ENCODE assay signal across 15 cellular contexts in the genomic region with DNA sequence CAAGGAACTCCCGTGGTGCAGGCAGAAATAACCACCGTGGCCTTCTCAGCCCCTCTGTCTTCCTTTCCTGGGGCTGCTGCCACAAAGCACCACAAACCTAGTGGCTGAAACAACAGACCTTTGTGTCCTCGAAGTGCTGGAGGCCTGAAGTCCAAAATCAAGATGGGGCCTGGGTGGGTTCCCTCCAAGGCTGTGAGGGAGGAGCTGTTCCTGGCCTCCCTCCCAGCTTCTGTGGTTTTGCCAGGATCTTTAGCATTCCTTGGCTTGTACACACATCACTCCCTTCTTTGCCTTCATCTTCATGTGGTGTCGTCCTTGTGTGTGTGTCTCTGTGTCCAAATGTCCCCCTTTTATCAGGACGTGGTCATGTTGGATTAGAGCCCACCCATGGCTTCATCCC. TPM values are rescaled to one million over a fixed set of nuclear protein-coding genes. Genes with fewer than 3 reads are reported as not detected.
DNase-seq lines count a peak whose midpoint lies in the region; ATAC-seq, FAIRE-seq and TF ChIP-seq lines count a peak whose summit lies in the region.
"Had no signal": no experiment of that assay in that cellular context is flagged by ENCODE, and none has a peak within 500 bp of the region (broad histone marks: within the 10 kb centered on the region; RNA-seq: fewer than 3 reads in every experiment).

No MANE protein-coding gene starts in this region.

- intact Hi-C loops in ovary (cut with DNase I), result no loop called here

- no peak for TF ChIP-seq EP300 in ovary (IDR thresholded peaks at IDR 0.05)

- H3K9me3 ChIP-seq in ovary, result no peaks in the 10 kb centered on the region
- H3K9me3 ChIP-seq: HAP-1 had no signal

- TF ChIP-seq CTCF in ovary (IDR thresholded peaks at IDR 0.05) (no peak), GM13977 (IDR thresholded peaks at IDR 0.05; ENCODE audit: extremely low read depth, insufficient read depth, missing control alignments) (no peak)

- TF ChIP-seq POLR2A in ovary (IDR thresholded peaks at IDR 0.05), result no peak

- H3K4me3 ChIP-seq in ovary, result no peak overlapping the region
- H3K4me3 ChIP-seq: HAP-1, smooth muscle cell had no signal

- no peak for ATAC-seq in HG03565 (IDR thresholded peaks at IDR 0.05; ENCODE audit: unreplicated experiment)
- ATAC-seq: activated naive CD4-positive, alpha-beta T cell treated with anti-CD3 and anti-CD28 coated beads, Interleukin-2, amount 50 U/mL, for 72 hours; T-cell had no signal

- H3K36me3 ChIP-seq in ovary, result no peaks in the 10 kb centered on the region

- FAIRE-seq in RCC 7860 (lab: Jason Lieb, UNC), result peak; percentile 45

- no peaks in the 10 kb centered on the region for H3K4me1 ChIP-seq in ovary (ENCODE audit: insufficient read depth)
- H3K4me1 ChIP-seq: HAP-1 had no signal

- no peak overlapping the region for H3K27ac ChIP-seq in ovary

- peak; percentile 59 for DNase-seq in GM04504 (ENCODE audit: low read depth)
- peak; percentile 28 for DNase-seq in RCC 7860 (ENCODE audit: low spot score)
- DNase-seq in dedifferentiated amniotic fluid mesenchymal stem cell (ENCODE audit: extremely low spot score), result peak; percentile 50
- DNase-seq in ovary, result peak in 4 of 5 donors; percentile 36 to 66 (median 46)
- no peak for DNase-seq in GM13977 (ENCODE audit: low spot score)
- DNase-seq in SKM-1 (lab: John Stamatoyannopoulos, UW; ENCODE audit: unreplicated experiment), result no peak
- no peak for DNase-seq in putamen (ENCODE audit: low spot score)
- DNase-seq: activated CD4-positive, CD25-positive, alpha-beta regulatory T cell; NCI-H345; nucleus accumbens; T-cell had no signal

- H3K27me3 ChIP-seq in ovary, result no peaks in the 10 kb centered on the region

- 17 to 24% (median 24%) methylated on average over 5 of the region's 5 CpGs for WGBS in ovary, 3 donors

- in situ Hi-C loops in GM13977 (cut with MboI; ENCODE audit: low pct_unique_long_range_greater_than_20kb, low sequenced_read_pairs, unreplicated experiment), result no loop called here

RNA-seq across cellular contexts. Expression of a gene that starts 29.1 kb away (rescaled TPM):
- 10 to 100 TPM in 1 of 7 donors, 1 to 10 TPM in 6; 3.1 to 14.1 (median 6.6) TPM for total RNA-seq in ovary
- 1 to 10 TPM; 2.9 to 4.1 TPM for polyA plus RNA-seq in ovary
- polyA plus RNA-seq: smooth muscle cell had no signal

Comparison
In these comparisons a context has a peak if more than half of its experiments do, and no peak if none do; other contexts are left out.
1. DNase-seq: peak in GM04504 (single experiment), RCC 7860 (single experiment), dedifferentiated amniotic fluid mesenchymal stem cell (single experiment) and ovary (4 of 5); none in GM13977 (single experiment), SKM-1 (single experiment) and putamen (single experiment).